1 cellular context compared by ENCODE assay signal in the genomic region with DNA sequence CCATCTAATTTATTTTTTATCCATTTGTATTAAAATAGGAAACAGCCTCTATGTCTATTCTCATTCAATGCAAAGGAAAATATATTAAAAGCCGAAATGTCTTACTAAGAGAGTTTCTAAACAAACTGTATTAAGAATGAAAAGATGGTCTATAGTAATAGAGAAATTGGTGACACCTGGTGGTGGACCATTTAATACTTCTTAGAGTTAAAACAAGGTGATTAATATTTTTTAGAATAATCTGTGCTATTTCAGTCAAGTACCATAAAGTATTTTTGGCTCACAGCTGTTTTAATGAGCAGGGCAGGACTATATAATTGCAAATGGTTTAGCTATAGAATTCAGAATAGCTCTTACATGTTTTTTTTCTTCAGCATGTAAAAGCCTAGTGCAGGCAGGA.
TF ChIP-seq lines count a peak whose summit lies in the region.

No MANE protein-coding gene starts in this region.

TF ChIP-seq in GM23338, 12 proteins besides CTCF, POLR2A, EP300 and RAD21 (continued from another document):
- TF ChIP-seq, protein P1, sequence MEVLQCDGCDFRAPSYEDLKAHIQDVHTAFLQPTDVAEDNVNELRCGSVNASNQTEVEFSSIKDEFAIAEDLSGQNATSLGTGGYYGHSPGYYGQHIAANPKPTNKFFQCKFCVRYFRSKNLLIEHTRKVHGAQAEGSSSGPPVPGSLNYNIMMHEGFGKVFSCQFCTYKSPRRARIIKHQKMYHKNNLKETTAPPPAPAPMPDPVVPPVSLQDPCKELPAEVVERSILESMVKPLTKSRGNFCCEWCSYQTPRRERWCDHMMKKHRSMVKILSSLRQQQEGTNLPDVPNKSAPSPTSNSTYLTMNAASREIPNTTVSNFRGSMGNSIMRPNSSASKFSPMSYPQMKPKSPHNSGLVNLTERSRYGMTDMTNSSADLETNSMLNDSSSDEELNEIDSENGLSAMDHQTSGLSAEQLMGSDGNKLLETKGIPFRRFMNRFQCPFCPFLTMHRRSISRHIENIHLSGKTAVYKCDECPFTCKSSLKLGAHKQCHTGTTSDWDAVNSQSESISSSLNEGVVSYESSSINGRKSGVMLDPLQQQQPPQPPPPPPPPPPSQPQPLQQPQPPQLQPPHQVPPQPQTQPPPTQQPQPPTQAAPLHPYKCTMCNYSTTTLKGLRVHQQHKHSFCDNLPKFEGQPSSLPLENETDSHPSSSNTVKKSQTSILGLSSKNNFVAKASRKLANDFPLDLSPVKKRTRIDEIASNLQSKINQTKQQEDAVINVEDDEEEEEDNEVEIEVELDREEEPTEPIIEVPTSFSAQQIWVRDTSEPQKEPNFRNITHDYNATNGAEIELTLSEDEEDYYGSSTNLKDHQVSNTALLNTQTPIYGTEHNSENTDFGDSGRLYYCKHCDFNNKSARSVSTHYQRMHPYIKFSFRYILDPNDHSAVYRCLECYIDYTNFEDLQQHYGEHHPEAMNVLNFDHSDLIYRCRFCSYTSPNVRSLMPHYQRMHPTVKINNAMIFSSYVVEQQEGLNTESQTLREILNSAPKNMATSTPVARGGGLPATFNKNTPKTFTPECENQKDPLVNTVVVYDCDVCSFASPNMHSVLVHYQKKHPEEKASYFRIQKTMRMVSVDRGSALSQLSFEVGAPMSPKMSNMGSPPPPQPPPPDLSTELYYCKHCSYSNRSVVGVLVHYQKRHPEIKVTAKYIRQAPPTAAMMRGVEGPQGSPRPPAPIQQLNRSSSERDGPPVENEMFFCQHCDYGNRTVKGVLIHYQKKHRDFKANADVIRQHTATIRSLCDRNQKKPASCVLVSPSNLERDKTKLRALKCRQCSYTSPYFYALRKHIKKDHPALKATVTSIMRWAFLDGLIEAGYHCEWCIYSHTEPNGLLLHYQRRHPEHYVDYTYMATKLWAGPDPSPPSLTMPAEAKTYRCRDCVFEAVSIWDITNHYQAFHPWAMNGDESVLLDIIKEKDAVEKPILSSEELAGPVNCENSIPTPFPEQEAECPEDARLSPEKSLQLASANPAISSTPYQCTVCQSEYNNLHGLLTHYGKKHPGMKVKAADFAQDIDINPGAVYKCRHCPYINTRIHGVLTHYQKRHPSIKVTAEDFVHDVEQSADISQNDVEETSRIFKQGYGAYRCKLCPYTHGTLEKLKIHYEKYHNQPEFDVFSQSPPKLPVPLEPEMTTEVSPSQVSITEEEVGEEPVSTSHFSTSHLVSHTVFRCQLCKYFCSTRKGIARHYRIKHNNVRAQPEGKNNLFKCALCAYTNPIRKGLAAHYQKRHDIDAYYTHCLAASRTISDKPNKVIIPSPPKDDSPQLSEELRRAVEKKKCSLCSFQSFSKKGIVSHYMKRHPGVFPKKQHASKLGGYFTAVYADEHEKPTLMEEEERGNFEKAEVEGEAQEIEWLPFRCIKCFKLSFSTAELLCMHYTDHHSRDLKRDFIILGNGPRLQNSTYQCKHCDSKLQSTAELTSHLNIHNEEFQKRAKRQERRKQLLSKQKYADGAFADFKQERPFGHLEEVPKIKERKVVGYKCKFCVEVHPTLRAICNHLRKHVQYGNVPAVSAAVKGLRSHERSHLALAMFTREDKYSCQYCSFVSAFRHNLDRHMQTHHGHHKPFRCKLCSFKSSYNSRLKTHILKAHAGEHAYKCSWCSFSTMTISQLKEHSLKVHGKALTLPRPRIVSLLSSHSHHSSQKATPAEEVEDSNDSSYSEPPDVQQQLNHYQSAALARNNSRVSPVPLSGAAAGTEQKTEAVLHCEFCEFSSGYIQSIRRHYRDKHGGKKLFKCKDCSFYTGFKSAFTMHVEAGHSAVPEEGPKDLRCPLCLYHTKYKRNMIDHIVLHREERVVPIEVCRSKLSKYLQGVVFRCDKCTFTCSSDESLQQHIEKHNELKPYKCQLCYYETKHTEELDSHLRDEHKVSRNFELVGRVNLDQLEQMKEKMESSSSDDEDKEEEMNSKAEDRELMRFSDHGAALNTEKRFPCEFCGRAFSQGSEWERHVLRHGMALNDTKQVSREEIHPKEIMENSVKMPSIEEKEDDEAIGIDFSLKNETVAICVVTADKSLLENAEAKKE (CRISPR knock-in tag; IDR thresholded peaks at IDR 0.05): no peak
- no peak for TF ChIP-seq EZH2 (IDR thresholded peaks at IDR 0.05; ENCODE audit: low read depth, unreplicated experiment)
- TF ChIP-seq, protein P2, sequence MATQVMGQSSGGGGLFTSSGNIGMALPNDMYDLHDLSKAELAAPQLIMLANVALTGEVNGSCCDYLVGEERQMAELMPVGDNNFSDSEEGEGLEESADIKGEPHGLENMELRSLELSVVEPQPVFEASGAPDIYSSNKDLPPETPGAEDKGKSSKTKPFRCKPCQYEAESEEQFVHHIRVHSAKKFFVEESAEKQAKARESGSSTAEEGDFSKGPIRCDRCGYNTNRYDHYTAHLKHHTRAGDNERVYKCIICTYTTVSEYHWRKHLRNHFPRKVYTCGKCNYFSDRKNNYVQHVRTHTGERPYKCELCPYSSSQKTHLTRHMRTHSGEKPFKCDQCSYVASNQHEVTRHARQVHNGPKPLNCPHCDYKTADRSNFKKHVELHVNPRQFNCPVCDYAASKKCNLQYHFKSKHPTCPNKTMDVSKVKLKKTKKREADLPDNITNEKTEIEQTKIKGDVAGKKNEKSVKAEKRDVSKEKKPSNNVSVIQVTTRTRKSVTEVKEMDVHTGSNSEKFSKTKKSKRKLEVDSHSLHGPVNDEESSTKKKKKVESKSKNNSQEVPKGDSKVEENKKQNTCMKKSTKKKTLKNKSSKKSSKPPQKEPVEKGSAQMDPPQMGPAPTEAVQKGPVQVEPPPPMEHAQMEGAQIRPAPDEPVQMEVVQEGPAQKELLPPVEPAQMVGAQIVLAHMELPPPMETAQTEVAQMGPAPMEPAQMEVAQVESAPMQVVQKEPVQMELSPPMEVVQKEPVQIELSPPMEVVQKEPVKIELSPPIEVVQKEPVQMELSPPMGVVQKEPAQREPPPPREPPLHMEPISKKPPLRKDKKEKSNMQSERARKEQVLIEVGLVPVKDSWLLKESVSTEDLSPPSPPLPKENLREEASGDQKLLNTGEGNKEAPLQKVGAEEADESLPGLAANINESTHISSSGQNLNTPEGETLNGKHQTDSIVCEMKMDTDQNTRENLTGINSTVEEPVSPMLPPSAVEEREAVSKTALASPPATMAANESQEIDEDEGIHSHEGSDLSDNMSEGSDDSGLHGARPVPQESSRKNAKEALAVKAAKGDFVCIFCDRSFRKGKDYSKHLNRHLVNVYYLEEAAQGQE (IDR thresholded peaks at IDR 0.05; ENCODE audit: unreplicated experiment): no peak
- no peak for TF ChIP-seq EZH2phosphoT487 (IDR thresholded peaks at IDR 0.05; ENCODE audit: unreplicated experiment)
- no peak for TF ChIP-seq CREB1 (CRISPR knock-in tag; IDR thresholded peaks at IDR 0.05; ENCODE audit: low read depth)
- no peak for TF ChIP-seq STAT1 (IDR thresholded peaks at IDR 0.05; ENCODE audit: unreplicated experiment)
- TF ChIP-seq JUNB (IDR thresholded peaks at IDR 0.05; ENCODE audit: unreplicated experiment): no peak
- TF ChIP-seq, protein P3, sequence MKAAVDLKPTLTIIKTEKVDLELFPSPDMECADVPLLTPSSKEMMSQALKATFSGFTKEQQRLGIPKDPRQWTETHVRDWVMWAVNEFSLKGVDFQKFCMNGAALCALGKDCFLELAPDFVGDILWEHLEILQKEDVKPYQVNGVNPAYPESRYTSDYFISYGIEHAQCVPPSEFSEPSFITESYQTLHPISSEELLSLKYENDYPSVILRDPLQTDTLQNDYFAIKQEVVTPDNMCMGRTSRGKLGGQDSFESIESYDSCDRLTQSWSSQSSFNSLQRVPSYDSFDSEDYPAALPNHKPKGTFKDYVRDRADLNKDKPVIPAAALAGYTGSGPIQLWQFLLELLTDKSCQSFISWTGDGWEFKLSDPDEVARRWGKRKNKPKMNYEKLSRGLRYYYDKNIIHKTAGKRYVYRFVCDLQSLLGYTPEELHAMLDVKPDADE (IDR thresholded peaks at IDR 0.05): no peak
- TF ChIP-seq ZNF114 (CRISPR knock-in tag; IDR thresholded peaks at IDR 0.05): no peak
- no peak for TF ChIP-seq NANOG (IDR thresholded peaks at IDR 0.05; ENCODE audit: borderline replicate concordance)
- no peak for TF ChIP-seq POLR2AphosphoS5 (IDR thresholded peaks at IDR 0.05; ENCODE audit: low read depth)
